Comparison of ENCODE assay signal across 13 cellular contexts in the genomic region with DNA sequence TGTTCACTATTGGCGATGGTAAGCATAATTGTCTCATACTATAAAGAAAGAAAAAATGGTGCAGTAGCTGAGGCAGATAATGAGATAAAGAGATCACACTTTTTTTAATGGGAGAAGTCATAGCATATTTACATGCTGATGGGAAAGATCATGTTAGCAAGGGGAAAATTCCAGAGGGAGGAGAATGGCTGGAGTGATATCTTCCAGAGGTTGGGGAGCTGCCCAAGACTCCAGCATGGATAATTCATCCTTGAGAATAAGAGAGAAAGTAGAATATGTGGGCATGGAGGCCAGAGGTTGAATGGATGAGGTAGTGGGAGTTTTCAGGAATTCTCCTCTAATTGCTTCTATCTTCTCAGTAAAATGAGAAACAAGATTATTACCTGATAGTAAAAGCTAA. TPM values are rescaled to one million over a fixed set of nuclear protein-coding genes. Genes with fewer than 3 reads are reported as not detected.
A peak's percentile ranks its signal among the peaks of the same experiment; 100 is the strongest.
DNase-seq lines count a peak whose midpoint lies in the region; ATAC-seq, FAIRE-seq and TF ChIP-seq lines count a peak whose summit lies in the region.
"Had no signal": no experiment of that assay in that cellular context is flagged by ENCODE, and none has a peak within 500 bp of the region (broad histone marks: within the 10 kb centered on the region; RNA-seq: fewer than 3 reads in every experiment).

No MANE protein-coding gene starts in this region.

- peaks cover 15 to 26% of the 10 kb centered on the region in 2 donors for H3K4me1 Mint-ChIP-seq in effector memory CD8-positive, alpha-beta T cell (ENCODE audit: low read depth in 2 of 2)

- H3K4me3 Mint-ChIP-seq in effector memory CD8-positive, alpha-beta T cell = peak overlapping the region in 1 of 2 donors; percentile 20

- H3K79me2 ChIP-seq in smooth muscle cell (ENCODE audit: low read depth) = no peaks in the 10 kb centered on the region

- H3K9ac ChIP-seq in smooth muscle cell (ENCODE audit: low read depth) = peak overlapping the region; percentile 76

- H3K4me3 ChIP-seq in Peyer's patch (no peak overlapping the region), smooth muscle cell (no peak overlapping the region), pancreas (no peak overlapping the region)

- no peaks in the 10 kb centered on the region for H3K36me3 Mint-ChIP-seq in effector memory CD8-positive, alpha-beta T cell (ENCODE audit: insufficient read depth)

- TF ChIP-seq CTCF in Peyer's patch (IDR thresholded peaks at IDR 0.05) = no peak
- no peak for TF ChIP-seq CTCF in smooth muscle cell (IDR thresholded peaks at IDR 0.05; ENCODE audit: borderline replicate concordance, insufficient read depth, poor library complexity, severe bottlenecking)
- no peak for TF ChIP-seq CTCF in pancreas (IDR thresholded peaks at IDR 0.05)

- peak overlapping the region; percentile 7 to 83 for H3K27ac Mint-ChIP-seq in effector memory CD8-positive, alpha-beta T cell

- ATAC-seq in GM19455 (IDR thresholded peaks at IDR 0.05; ENCODE audit: unreplicated experiment) (peak; percentile 10), HG03039 (IDR thresholded peaks at IDR 0.05; ENCODE audit: unreplicated experiment) (no peak), HG02884 (IDR thresholded peaks at IDR 0.05; ENCODE audit: unreplicated experiment) (no peak), pancreas (no peak)
- ATAC-seq in effector memory CD8-positive, alpha-beta T cell (replicated peaks) = no peak

- H2AFZ ChIP-seq in smooth muscle cell (ENCODE audit: low read depth) = peak overlapping the region; percentile 45

- H3K9me3 ChIP-seq in Peyer's patch (no peaks in the 10 kb centered on the region), smooth muscle cell (replicated peaks; ENCODE audit: low read depth) (no peaks in the 10 kb centered on the region), pancreas (no peaks in the 10 kb centered on the region)

- H3K4me1 ChIP-seq in Peyer's patch = no peaks in the 10 kb centered on the region
- H3K4me1 ChIP-seq in smooth muscle cell (ENCODE audit: low read depth) = peaks cover 27% of the 10 kb centered on the region
- peaks cover 0 to 12% (median 0%) of the 10 kb centered on the region in 3 donors for H3K4me1 ChIP-seq in pancreas

- intact Hi-C loops in pancreas (cut with DNase I) = no loop called here

- DNase-seq in Peyer's patch = no peak
- no peak for DNase-seq in effector memory CD8-positive, alpha-beta T cell
- DNase-seq in smooth muscle cell (lab: John Stamatoyannopoulos, UW; ENCODE audit: unreplicated experiment) = no peak
- DNase-seq in pancreas = no peak
- DNase-seq in stimulated activated CD4-positive, alpha-beta T cell treated with anti-CD3 and anti-CD28 coated beads, Interleukin-4, amount 100 ng/mL, for 4 hours = no peak
- DNase-seq: activated naive CD4-positive, alpha-beta T cell treated with anti-CD3 and anti-CD28 coated beads, Interleukin-2, amount 50 U/mL, for 16 hours; NCI-H2081 treated with DMSO at 0.1 percent for 48 hours; stimulated activated CD4-positive, alpha-beta T cell treated with anti-CD3 and anti-CD28 coated beads, Interleukin-2, amount 100 ng/mL, for 48 hours; stimulated activated naive CD4-positive, alpha-beta T cell treated with Interleukin-2 at 50 U/mL for 16 hours had no signal

- 83% methylated on average over 1 of the region's 1 CpG for WGBS in smooth muscle cell (ENCODE audit: low lambda C conversion rate)
- WGBS in pancreas, 2 donors = 90 to 91% methylated on average over 1 of the region's 1 CpG

- no peak for FAIRE-seq in pancreas (lab: Jason Lieb, UNC)

- no peak for TF ChIP-seq POLR2A in Peyer's patch (IDR thresholded peaks at IDR 0.05)

- no peaks in the 10 kb centered on the region for H4K20me1 ChIP-seq in smooth muscle cell (ENCODE audit: low read depth)

- peaks cover 20% of the 10 kb centered on the region for H3F3A ChIP-seq in smooth muscle cell (ENCODE audit: low read depth)

- H3K27me3 ChIP-seq in Peyer's patch = no peaks in the 10 kb centered on the region
- H3K27me3 ChIP-seq in smooth muscle cell (ENCODE audit: low read depth) = no peaks in the 10 kb centered on the region
- H3K27me3 ChIP-seq in pancreas = no peaks in the 10 kb centered on the region

- no peaks in the 10 kb centered on the region for H3K36me3 ChIP-seq in Peyer's patch
- no peaks in the 10 kb centered on the region for H3K36me3 ChIP-seq in smooth muscle cell (ENCODE audit: low read depth)
- no peaks in the 10 kb centered on the region for H3K36me3 ChIP-seq in pancreas

- no peaks in the 10 kb centered on the region for H3K27me3 Mint-ChIP-seq in effector memory CD8-positive, alpha-beta T cell

- H3K27ac ChIP-seq in Peyer's patch (peak overlapping the region in 3 of 4 donors; percentile 47 to 64 (median 56)), smooth muscle cell (ENCODE audit: low read depth) (peak overlapping the region; percentile 96), pancreas (peak overlapping the region in 2 of 4 donors; percentile 10 to 44)

- H3K4me2 ChIP-seq in smooth muscle cell = peak overlapping the region; percentile 76

- H3K9me3 Mint-ChIP-seq in effector memory CD8-positive, alpha-beta T cell = no peaks in the 10 kb centered on the region

RNA-seq across cellular contexts. Expression of a gene that starts 45.8 kb away (rescaled TPM):
- total RNA-seq in Peyer's patch (100 to 1,000 TPM in 1 of 4 donors, 10 to 100 TPM in 2, 1 to 10 TPM in 1; 5.3 to 149 (median 20.0) TPM), smooth muscle cell (224 and 333 TPM in 2 replicates), pancreas (10 to 100 TPM in 2 of 6 donors, 1 to 10 TPM in 3, under 1 TPM in 1; 0.55 to 77.1 (median 2.7) TPM)
- polyA plus RNA-seq in smooth muscle cell (88.7 and 119 TPM in 2 replicates), pancreas (1 to 10 TPM; 1.7 to 2.5 TPM)
- total RNA-seq: renal cortical epithelial cell had no signal
